19 cellular contexts compared by ENCODE assay signal in genomic region chr2:207107120-207107519, GRCh38.
"Had no signal": no experiment of that assay in that cellular context is flagged by ENCODE, and none has a peak within 500 bp of the region (broad histone marks: within the 10 kb centered on the region; RNA-seq: fewer than 3 reads in every experiment).

No MANE protein-coding gene starts in this region.

- H3K4me3 ChIP-seq: cardiac muscle cell, esophagus muscularis mucosa, right lobe of liver, smooth muscle cell, testis, upper lobe of left lung had no signal

- H3K27ac ChIP-seq: cardiac muscle cell, esophagus muscularis mucosa, right lobe of liver, testis had no signal

- H3K4me1 ChIP-seq: right lobe of liver, testis had no signal

- H3K4me2 ChIP-seq: smooth muscle cell had no signal

- H3K27ac Mint-ChIP-seq: activated naive CD4-positive, alpha-beta T cell treated with anti-CD3 and anti-CD28 coated beads for 36 hours; activated T-helper 17 cell treated with anti-CD3 and anti-CD28 coated beads, Interleukin-2, amount 50 U/mL, for 72 hours had no signal

- H3K27me3 Mint-ChIP-seq: activated T-helper 17 cell treated with anti-CD3 and anti-CD28 coated beads, Interleukin-2, amount 50 U/mL, for 72 hours; T-cell had no signal

- H3K27me3 ChIP-seq: cardiac muscle cell, esophagus muscularis mucosa, right lobe of liver, testis, upper lobe of left lung had no signal

- H3K4me3 Mint-ChIP-seq: activated naive CD4-positive, alpha-beta T cell treated with anti-CD3 and anti-CD28 coated beads for 36 hours; activated T-helper 17 cell treated with anti-CD3 and anti-CD28 coated beads, Interleukin-2, amount 50 U/mL, for 72 hours; nephron had no signal

- DNase-seq: activated CD4-positive, alpha-beta T cell treated with anti-CD3 and anti-CD28 coated beads, Interleukin-2, amount 50 U/mL, for 1 hour; activated CD8-positive, alpha-beta memory T cell treated with anti-CD3 and anti-CD28 coated beads for 24 hours; activated naive CD4-positive, alpha-beta T cell treated with anti-CD3 and anti-CD28 coated beads for 36 hours; left ventricle myocardium superior; mesenchymal stem cell; stimulated activated CD4-positive, alpha-beta T cell treated with anti-CD3 and anti-CD28 coated beads, Interleukin-4, amount 100 ng/mL, for 4 hours; stimulated activated CD8-positive, alpha-beta memory T cell treated with anti-CD3 and anti-CD28 coated beads, Interleukin-4, amount 100 ng/mL, for 48 hours; stimulated activated naive CD8-positive, alpha-beta T cell treated with anti-CD3 and anti-CD28 coated beads, Interleukin-15, Interleukin-2, amounts not matched to agents 100 U/mL and 50 U/mL, for 24 hours; T-helper 9 cell; testis had no signal

- H3K9me3 ChIP-seq: esophagus muscularis mucosa, right lobe of liver, testis, upper lobe of left lung had no signal

- ATAC-seq: activated CD4-positive, CD25-positive, alpha-beta regulatory T cell treated with anti-CD3 and anti-CD28 coated beads, Interleukin-2, amount 50 U/mL, for 24 hours; activated T-helper 17 cell treated with anti-CD3 and anti-CD28 coated beads, Interleukin-2, amount 50 U/mL, for 72 hours; stimulated activated naive CD8-positive, alpha-beta T cell treated with anti-CD3 and anti-CD28 coated beads, Interleukin-15, Interleukin-2, amounts not matched to agents 100 U/mL and 50 U/mL, for 24 hours had no signal

- H3K36me3 ChIP-seq: cardiac muscle cell, right lobe of liver had no signal

- H3K4me1 Mint-ChIP-seq: nephron had no signal

- H3K9me3 Mint-ChIP-seq: activated naive CD4-positive, alpha-beta T cell treated with anti-CD3 and anti-CD28 coated beads for 36 hours; activated T-helper 17 cell treated with anti-CD3 and anti-CD28 coated beads, Interleukin-2, amount 50 U/mL, for 72 hours; nephron; T-cell had no signal
